ENCODE assay signal across 8 cellular contexts in genomic region chr15:43514241-43515057, GRCh38. TPM values are rescaled to one million over a fixed set of nuclear protein-coding genes. Genes with fewer than 3 reads are reported as not detected.
A peak's percentile ranks its signal among the peaks of the same experiment; 100 is the strongest.
DNase-seq lines count a peak whose midpoint lies in the region; ATAC-seq and TF ChIP-seq lines count a peak whose summit lies in the region.

No MANE protein-coding gene starts in this region.

- peak; percentile 36 for TF ChIP-seq CTCF in LNCaP clone FGC (IDR thresholded peaks at IDR 0.05; ENCODE audit: control insufficient read depth, extremely low read depth, insufficient read depth)

- no peak overlapping the region for H3K27ac ChIP-seq in right cardiac atrium (ENCODE audit: low read length)

- H3K27ac Mint-ChIP-seq in activated CD8-positive, alpha-beta T cell treated with anti-CD3 and anti-CD28 coated beads, Interleukin-2, amount 10 ng/mL, durations not matched to agents 7 days and 5 days = peak overlapping the region; percentile 28
- H3K27ac Mint-ChIP-seq in stimulated activated effector memory CD8-positive, alpha-beta T cell treated with anti-CD3 and anti-CD28 coated beads, Interleukin-12 subunit alpha, Interleukin-12 subunit beta, amount 100 ng/mL, for 72 hours = peak overlapping the region; percentile 58

- H3K4me3 Mint-ChIP-seq in activated CD8-positive, alpha-beta T cell treated with anti-CD3 and anti-CD28 coated beads, Interleukin-2, amount 10 ng/mL, durations not matched to agents 7 days and 5 days = peak overlapping the region; percentile 55
- H3K4me3 Mint-ChIP-seq in stimulated activated effector memory CD8-positive, alpha-beta T cell treated with anti-CD3 and anti-CD28 coated beads, Interleukin-12 subunit alpha, Interleukin-12 subunit beta, amount 100 ng/mL, for 72 hours = peak overlapping the region; percentile 13

- peaks cover 5% of the 10 kb centered on the region for H3K4me1 ChIP-seq in right cardiac atrium (ENCODE audit: control insufficient read depth, insufficient read depth, low read length)

- H3K36me3 Mint-ChIP-seq in activated CD8-positive, alpha-beta T cell treated with anti-CD3 and anti-CD28 coated beads, Interleukin-2, amount 10 ng/mL, durations not matched to agents 7 days and 5 days (ENCODE audit: low read depth) = peaks cover 5% of the 10 kb centered on the region
- peaks cover 20% of the 10 kb centered on the region for H3K36me3 Mint-ChIP-seq in stimulated activated effector memory CD8-positive, alpha-beta T cell treated with anti-CD3 and anti-CD28 coated beads, Interleukin-12 subunit alpha, Interleukin-12 subunit beta, amount 100 ng/mL, for 72 hours

- POLR2A ChIA-PET in activated CD8-positive, alpha-beta T cell treated with anti-CD3 and anti-CD28 coated beads, Interleukin-2, amount 10 ng/mL, durations not matched to agents 7 days and 5 days (lab: Charles Lee) = interaction anchor here (0.9 to 1.4 kb wide), 3 partner anchors 74 to 263 kb away, joined by 3 to 4 read pairs (median 4); partner anchors contain the start of genes TUBGCP4 and ZSCAN29

- ATAC-seq in activated CD8-positive, alpha-beta T cell treated with anti-CD3 and anti-CD28 coated beads, Interleukin-2, amount 10 ng/mL, durations not matched to agents 7 days and 5 days = no peak
- peak; percentile 2 to 10 for ATAC-seq in right cardiac atrium
- no peak for ATAC-seq in stimulated activated effector memory CD8-positive, alpha-beta T cell treated with anti-CD3 and anti-CD28 coated beads, Interleukin-12 subunit alpha, Interleukin-12 subunit beta, amount 100 ng/mL, for 72 hours
- ATAC-seq in GM18498 (IDR thresholded peaks at IDR 0.05; ENCODE audit: unreplicated experiment) = no peak
- no peak for ATAC-seq in GM21576 (IDR thresholded peaks at IDR 0.05; ENCODE audit: unreplicated experiment)

- H3K4me3 ChIP-seq in LNCaP clone FGC (ENCODE audit: low read depth, low read length) = no peak overlapping the region
- no peak overlapping the region for H3K4me3 ChIP-seq in right cardiac atrium (ENCODE audit: low read length)

- H3K9me3 Mint-ChIP-seq in activated CD8-positive, alpha-beta T cell treated with anti-CD3 and anti-CD28 coated beads, Interleukin-2, amount 10 ng/mL, durations not matched to agents 7 days and 5 days (ENCODE audit: insufficient read depth) = no peaks in the 10 kb centered on the region
- H3K9me3 Mint-ChIP-seq in stimulated activated effector memory CD8-positive, alpha-beta T cell treated with anti-CD3 and anti-CD28 coated beads, Interleukin-12 subunit alpha, Interleukin-12 subunit beta, amount 100 ng/mL, for 72 hours = no peaks in the 10 kb centered on the region

- 53% methylated on average over 4 of the region's 4 CpGs for WGBS in right cardiac atrium

- no peaks in the 10 kb centered on the region for H3K27me3 ChIP-seq in right cardiac atrium (ENCODE audit: control insufficient read depth, insufficient read depth)

- peak; percentile 42 for DNase-seq in ELR (ENCODE audit: low read depth)
- no peak for DNase-seq in LNCaP clone FGC (ENCODE audit: low read depth)
- DNase-seq in activated CD8-positive, alpha-beta T cell treated with anti-CD3 and anti-CD28 coated beads, Interleukin-2, amount 10 ng/mL, durations not matched to agents 7 days and 5 days = peak; percentile 63
- peak; percentile 73 to 89 (median 81) for DNase-seq in right cardiac atrium
- DNase-seq in stimulated activated effector memory CD8-positive, alpha-beta T cell treated with anti-CD3 and anti-CD28 coated beads, Interleukin-12 subunit alpha, Interleukin-12 subunit beta, amount 100 ng/mL, for 72 hours (ENCODE audit: low spot score in 2 of 2) = no peak
- DNase-seq in stimulated activated CD4-positive, alpha-beta T cell treated with anti-CD3 and anti-CD28 coated beads, Interleukin-4, amount 100 ng/mL, for 1 hour = no peak

- H3K9me3 ChIP-seq in right cardiac atrium (ENCODE audit: control insufficient read depth, low read length) = no peaks in the 10 kb centered on the region

- H3K27me3 Mint-ChIP-seq in activated CD8-positive, alpha-beta T cell treated with anti-CD3 and anti-CD28 coated beads, Interleukin-2, amount 10 ng/mL, durations not matched to agents 7 days and 5 days (ENCODE audit: low read depth) = peaks cover 38% of the 10 kb centered on the region

- CTCF ChIA-PET in activated CD8-positive, alpha-beta T cell treated with anti-CD3 and anti-CD28 coated beads, Interleukin-2, amount 10 ng/mL, durations not matched to agents 7 days and 5 days (lab: Charles Lee) = interaction anchor here (0.6 to 6.7 kb wide), 23 partner anchors 8 to 184 kb away, joined by 3 to 75 read pairs (median 5); partner anchors contain the start of genes LCMT2, TP53BP1, TUBGCP4 and ZSCAN29

- peaks cover 81% of the 10 kb centered on the region for H3K4me1 Mint-ChIP-seq in activated CD8-positive, alpha-beta T cell treated with anti-CD3 and anti-CD28 coated beads, Interleukin-2, amount 10 ng/mL, durations not matched to agents 7 days and 5 days (ENCODE audit: low read depth)
- peaks cover 48% of the 10 kb centered on the region for H3K4me1 Mint-ChIP-seq in stimulated activated effector memory CD8-positive, alpha-beta T cell treated with anti-CD3 and anti-CD28 coated beads, Interleukin-12 subunit alpha, Interleukin-12 subunit beta, amount 100 ng/mL, for 72 hours

- intact Hi-C loops in right cardiac atrium (cut with DNase I) = no loop called here

RNA-seq across cellular contexts. Expression of gene MAP1A, which starts 3.0 kb away (rescaled TPM):
- 1 to 10 TPM; 5.3 to 5.6 TPM for total RNA-seq in activated CD8-positive, alpha-beta T cell treated with anti-CD3 and anti-CD28 coated beads, Interleukin-2, amount 10 ng/mL, durations not matched to agents 7 days and 5 days
- 10 to 100 TPM; 39.5 to 87.6 (median 58.9) TPM for total RNA-seq in right cardiac atrium
- polyA plus RNA-seq in right cardiac atrium = 29.7 TPM

RNA-seq across cellular contexts. Expression of gene TP53BP1, which starts 21.5 kb away (rescaled TPM):
- 10 to 100 TPM; 24.3 to 27.3 TPM for total RNA-seq in activated CD8-positive, alpha-beta T cell treated with anti-CD3 and anti-CD28 coated beads, Interleukin-2, amount 10 ng/mL, durations not matched to agents 7 days and 5 days
- 10 to 100 TPM; 30.4 to 44.4 (median 36.7) TPM for total RNA-seq in right cardiac atrium
- 14.6 TPM for polyA plus RNA-seq in right cardiac atrium

Comparison
In these comparisons a context has a peak if more than half of its experiments do, and no peak if none do; other contexts are left out.
1. DNase-seq: peak in ELR (single experiment), activated CD8-positive, alpha-beta T cell treated with anti-CD3 and anti-CD28 coated beads, Interleukin-2, amount 10 ng/mL, durations not matched to agents 7 days and 5 days (single experiment) and right cardiac atrium (3 of 3); none in LNCaP clone FGC (single experiment), stimulated activated effector memory CD8-positive, alpha-beta T cell treated with anti-CD3 and anti-CD28 coated beads, Interleukin-12 subunit alpha, Interleukin-12 subunit beta, amount 100 ng/mL, for 72 hours (0 of 2) and stimulated activated CD4-positive, alpha-beta T cell treated with anti-CD3 and anti-CD28 coated beads, Interleukin-4, amount 100 ng/mL, for 1 hour (single experiment).
2. ATAC-seq: peak in right cardiac atrium (2 of 2); none in activated CD8-positive, alpha-beta T cell treated with anti-CD3 and anti-CD28 coated beads, Interleukin-2, amount 10 ng/mL, durations not matched to agents 7 days and 5 days (single experiment), stimulated activated effector memory CD8-positive, alpha-beta T cell treated with anti-CD3 and anti-CD28 coated beads, Interleukin-12 subunit alpha, Interleukin-12 subunit beta, amount 100 ng/mL, for 72 hours (single experiment), GM18498 (single experiment) and GM21576 (single experiment).
3. RNA of gene MAP1A, which starts 3.0 kb away (total RNA-seq): 39.5 to 87.6 TPM in right cardiac atrium; 5.3 to 5.6 TPM in activated CD8-positive, alpha-beta T cell treated with anti-CD3 and anti-CD28 coated beads, Interleukin-2, amount 10 ng/mL, durations not matched to agents 7 days and 5 days; every median in the first group is over 4 times any median in the second.